In the genomic region with DNA sequence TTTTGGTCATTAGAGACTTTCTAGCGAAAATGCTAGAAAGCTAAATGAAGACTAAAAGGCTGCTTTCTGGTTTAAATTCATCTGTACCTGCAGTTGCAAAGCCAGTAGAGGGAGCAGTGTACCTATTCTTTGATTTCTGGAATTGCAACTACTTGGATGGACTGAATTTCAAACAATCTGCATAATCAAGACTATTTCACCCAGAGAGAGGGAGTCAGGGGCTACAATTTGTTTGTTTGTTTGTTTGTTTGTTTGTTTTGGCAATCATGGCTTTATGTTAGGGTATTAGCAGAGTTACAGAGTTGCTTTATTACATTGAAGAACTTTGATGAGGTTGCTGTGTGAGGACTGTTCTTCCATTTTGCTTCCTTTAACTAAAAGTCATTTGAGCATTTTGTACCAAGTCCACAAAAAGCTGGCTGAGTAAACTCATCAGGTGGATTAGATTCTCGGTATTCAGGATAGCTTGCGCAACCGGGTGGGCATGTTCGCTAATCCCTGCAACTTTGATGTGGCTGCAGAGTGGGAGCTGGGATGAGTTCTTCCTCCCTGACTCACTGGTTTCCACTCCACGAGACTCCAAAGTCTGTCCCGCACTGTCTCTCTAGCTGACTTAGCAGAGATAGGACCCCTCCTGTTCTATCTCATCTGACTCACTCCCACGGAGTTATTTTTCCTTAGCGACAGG, we compare ENCODE assay signal across 1 cellular context.
TF ChIP-seq lines count a peak whose summit lies in the region.

No MANE protein-coding gene starts in this region.

TF ChIP-seq in WTC11, 78 proteins besides CTCF, POLR2A, EP300 and RAD21 (continued from another document):
- TF ChIP-seq, protein P1, sequence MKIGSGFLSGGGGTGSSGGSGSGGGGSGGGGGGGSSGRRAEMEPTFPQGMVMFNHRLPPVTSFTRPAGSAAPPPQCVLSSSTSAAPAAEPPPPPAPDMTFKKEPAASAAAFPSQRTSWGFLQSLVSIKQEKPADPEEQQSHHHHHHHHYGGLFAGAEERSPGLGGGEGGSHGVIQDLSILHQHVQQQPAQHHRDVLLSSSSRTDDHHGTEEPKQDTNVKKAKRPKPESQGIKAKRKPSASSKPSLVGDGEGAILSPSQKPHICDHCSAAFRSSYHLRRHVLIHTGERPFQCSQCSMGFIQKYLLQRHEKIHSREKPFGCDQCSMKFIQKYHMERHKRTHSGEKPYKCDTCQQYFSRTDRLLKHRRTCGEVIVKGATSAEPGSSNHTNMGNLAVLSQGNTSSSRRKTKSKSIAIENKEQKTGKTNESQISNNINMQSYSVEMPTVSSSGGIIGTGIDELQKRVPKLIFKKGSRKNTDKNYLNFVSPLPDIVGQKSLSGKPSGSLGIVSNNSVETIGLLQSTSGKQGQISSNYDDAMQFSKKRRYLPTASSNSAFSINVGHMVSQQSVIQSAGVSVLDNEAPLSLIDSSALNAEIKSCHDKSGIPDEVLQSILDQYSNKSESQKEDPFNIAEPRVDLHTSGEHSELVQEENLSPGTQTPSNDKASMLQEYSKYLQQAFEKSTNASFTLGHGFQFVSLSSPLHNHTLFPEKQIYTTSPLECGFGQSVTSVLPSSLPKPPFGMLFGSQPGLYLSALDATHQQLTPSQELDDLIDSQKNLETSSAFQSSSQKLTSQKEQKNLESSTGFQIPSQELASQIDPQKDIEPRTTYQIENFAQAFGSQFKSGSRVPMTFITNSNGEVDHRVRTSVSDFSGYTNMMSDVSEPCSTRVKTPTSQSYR (CRISPR knock-in tag; IDR thresholded peaks at IDR 0.05) = no peak
- TF ChIP-seq, protein P2, sequence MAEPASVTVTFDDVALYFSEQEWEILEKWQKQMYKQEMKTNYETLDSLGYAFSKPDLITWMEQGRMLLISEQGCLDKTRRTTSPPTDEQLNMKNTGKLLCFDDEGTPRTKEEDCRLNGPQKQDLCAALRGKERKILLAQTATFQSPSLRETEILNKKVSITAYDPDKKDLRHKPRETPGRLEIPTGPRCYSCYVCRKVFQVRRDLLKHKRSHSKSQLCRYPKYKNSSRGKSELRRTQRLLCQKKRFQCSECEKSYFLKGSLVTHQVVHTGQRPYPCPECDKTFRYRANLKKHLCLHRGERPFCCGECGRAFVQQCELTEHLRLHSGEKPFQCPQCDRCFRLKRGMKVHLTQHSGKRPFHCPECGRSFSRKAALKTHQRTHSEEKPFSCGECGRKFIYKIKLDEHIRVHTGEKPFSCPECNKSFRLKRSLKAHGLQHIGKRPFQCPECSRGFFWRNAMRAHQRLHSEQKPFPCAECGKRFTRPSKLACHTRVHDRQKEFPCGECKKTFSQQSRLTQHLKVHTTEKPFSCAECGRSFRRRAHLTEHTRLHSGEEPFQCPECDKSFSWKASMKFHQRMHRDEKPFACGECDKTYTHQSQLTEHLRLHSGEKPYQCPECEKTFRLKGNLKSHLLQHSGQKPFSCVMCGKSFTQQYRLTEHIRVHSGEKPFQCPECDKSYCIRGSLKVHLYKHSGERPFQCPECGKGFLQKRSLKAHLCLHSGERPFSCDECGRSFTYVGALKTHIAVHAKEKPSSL (CRISPR knock-in tag; conservative IDR thresholded peaks at IDR 0.05) = no peak
- no peak for TF ChIP-seq ETV6 (CRISPR knock-in tag; IDR thresholded peaks at IDR 0.05)
